9 cellular contexts compared by ENCODE assay signal in genomic region chr19:5338661-5339469, GRCh38. TPM values are rescaled to one million over a fixed set of nuclear protein-coding genes. Genes with fewer than 3 reads are reported as not detected.
A peak's percentile ranks its signal among the peaks of the same experiment; 100 is the strongest.
DNase-seq lines count a peak whose midpoint lies in the region; ATAC-seq and TF ChIP-seq lines count a peak whose summit lies in the region.
"Had no signal": no experiment of that assay in that cellular context is flagged by ENCODE, and none has a peak within 500 bp of the region (broad histone marks: within the 10 kb centered on the region; RNA-seq: fewer than 3 reads in every experiment).

No MANE protein-coding gene starts in this region.

- H3K4me3 ChIP-seq in endocrine pancreas (ENCODE audit: control insufficient read depth, insufficient read depth, low read length) (peak overlapping the region; percentile 12), aorta (ENCODE audit: low read length in 2 of 2) (no peak overlapping the region)

- H3K27me3 ChIP-seq in endocrine pancreas (ENCODE audit: control insufficient read depth, insufficient read depth, low read length) = no peaks in the 10 kb centered on the region
- no peaks in the 10 kb centered on the region for H3K27me3 ChIP-seq in aorta (ENCODE audit: control insufficient read depth in 1 of 2, insufficient read depth in 2 of 2, low read length in 1 of 2)

- in situ Hi-C loops in GM13977 (cut with MboI; ENCODE audit: low pct_unique_long_range_greater_than_20kb, low sequenced_read_pairs, unreplicated experiment) = no loop called here

- 15 to 22% methylated on average over 32 to 34 of the region's 34 CpGs for WGBS in aorta, 2 donors

- no peaks in the 10 kb centered on the region for H3K36me3 ChIP-seq in endocrine pancreas (ENCODE audit: control insufficient read depth, insufficient read depth, low read length)
- no peaks in the 10 kb centered on the region for H3K36me3 ChIP-seq in aorta (ENCODE audit: control insufficient read depth in 1 of 2, insufficient read depth in 2 of 2, low read length in 1 of 2)

- H3K4me1 ChIP-seq in endocrine pancreas (ENCODE audit: control insufficient read depth, insufficient read depth, low read length) (no peaks in the 10 kb centered on the region), aorta (ENCODE audit: control insufficient read depth in 1 of 2, insufficient read depth in 2 of 2, low read length in 2 of 2) (peaks cover 0 to 3% of the 10 kb centered on the region in 2 donors)
- H3K4me1 ChIP-seq: parathyroid adenoma had no signal

- peak; percentile 73 for DNase-seq in GM13977 (ENCODE audit: low spot score)
- peak; percentile 88 to 89 for DNase-seq in NCI-H524 (lab: John Stamatoyannopoulos, UW)
- peak in 8 of 10 donors; percentile 22 to 93 (median 56) for DNase-seq in posterior cingulate gyrus
- no peak for DNase-seq in aorta

- TF ChIP-seq CTCF in GM13977 (IDR thresholded peaks at IDR 0.05; ENCODE audit: extremely low read depth, insufficient read depth, missing control alignments) = peak; percentile 74

- no peak overlapping the region for H3K27ac ChIP-seq in aorta (ENCODE audit: low read depth in 1 of 2, low read length in 2 of 2)
- H3K27ac ChIP-seq: parathyroid adenoma had no signal

- ATAC-seq in HG02938 (IDR thresholded peaks at IDR 0.05; ENCODE audit: unreplicated experiment) (no peak), GM21528 (IDR thresholded peaks at IDR 0.05; ENCODE audit: low FRiP score, unreplicated experiment) (no peak), aorta (ENCODE audit: low FRiP score) (no peak), HG03565 (IDR thresholded peaks at IDR 0.05; ENCODE audit: unreplicated experiment) (no peak)

- H3K9me3 ChIP-seq in endocrine pancreas (ENCODE audit: control insufficient read depth, low read length) = no peaks in the 10 kb centered on the region
- no peaks in the 10 kb centered on the region for H3K9me3 ChIP-seq in aorta (ENCODE audit: control insufficient read depth, low read length)

- H3K9ac ChIP-seq in endocrine pancreas (ENCODE audit: control insufficient read depth, insufficient read depth, low read length) = peak overlapping the region; percentile 47
- H3K9ac ChIP-seq: parathyroid adenoma had no signal

- intact Hi-C loops in posterior cingulate gyrus (cut with DNase I) (loop anchor here (5.0 to 10.0 kb wide), 2 partner anchors 47 to 294 kb away; no protein-coding TSS in a partner anchor), aorta (cut with DNase I) (no loop called here)

RNA-seq across cellular contexts. Expression of gene PTPRS, which starts 1.7 kb away (rescaled TPM):
- 100 to 1,000 TPM; 113 to 220 TPM for total RNA-seq in aorta
- polyA plus RNA-seq in aorta = 10 to 100 TPM in 1 of 2 donors, 1 to 10 TPM in 1; 3.4 to 36.7 TPM

Comparison
In these comparisons a context has a peak if more than half of its experiments do, and no peak if none do; other contexts are left out.
1. DNase-seq: peak in GM13977 (single experiment), NCI-H524 (2 of 2) and posterior cingulate gyrus (8 of 10); none in aorta (0 of 2).